Comparison of ENCODE assay signal across 18 cellular contexts in genomic region chr15:38374477-38374876, GRCh38.
"Had no signal": no experiment of that assay in that cellular context is flagged by ENCODE, and none has a peak within 500 bp of the region (broad histone marks: within the 10 kb centered on the region; RNA-seq: fewer than 3 reads in every experiment).

No MANE protein-coding gene starts in this region.

- H3K27me3 ChIP-seq: suprapubic skin had no signal

- H3K36me3 ChIP-seq: neutrophil, spleen, suprapubic skin had no signal

- ATAC-seq: left colon; naive thymus-derived CD4-positive, alpha-beta T cell; T-cell had no signal

- DNase-seq: activated CD4-positive, alpha-beta T cell treated with anti-CD3 and anti-CD28 coated beads for 1 hour; activated CD4-positive, alpha-beta T cell treated with anti-CD3 and anti-CD28 coated beads, Interleukin-2, amount 50 U/mL, for 4 hours; activated naive CD4-positive, alpha-beta T cell treated with anti-CD3 and anti-CD28 coated beads, Interleukin-2, amount 10 ng/mL, durations not matched to agents 7 days and 5 days; caudate nucleus; left colon; mammary epithelial cell; naive thymus-derived CD4-positive, alpha-beta T cell; posterior cingulate gyrus; spleen; T-cell; T-helper 9 cell; trophoblast cell had no signal

- H3K9me3 ChIP-seq: neutrophil, spleen, suprapubic skin had no signal

- H3K4me1 Mint-ChIP-seq: activated naive CD4-positive, alpha-beta T cell treated with anti-CD3 and anti-CD28 coated beads, Interleukin-2, amount 10 ng/mL, durations not matched to agents 7 days and 5 days; naive thymus-derived CD4-positive, alpha-beta T cell; T-cell had no signal

- H3K27ac ChIP-seq: coronary artery, neutrophil, SK-N-MC, spleen, suprapubic skin, VCaP had no signal

- H3K9me3 Mint-ChIP-seq: activated naive CD4-positive, alpha-beta T cell treated with anti-CD3 and anti-CD28 coated beads, Interleukin-2, amount 10 ng/mL, durations not matched to agents 7 days and 5 days; stimulated activated naive CD8-positive, alpha-beta T cell treated with anti-CD3 and anti-CD28 coated beads, Interleukin-15, Interleukin-2, amounts not matched to agents 100 ng/mL and 50 ng/mL, for 24 hours had no signal

- H3K36me3 Mint-ChIP-seq: activated naive CD4-positive, alpha-beta T cell treated with anti-CD3 and anti-CD28 coated beads, Interleukin-2, amount 10 ng/mL, durations not matched to agents 7 days and 5 days; naive thymus-derived CD4-positive, alpha-beta T cell; T-cell had no signal

- H3K4me3 ChIP-seq: coronary artery, SK-N-MC, spleen, suprapubic skin had no signal

- H3K4me3 Mint-ChIP-seq: activated naive CD4-positive, alpha-beta T cell treated with anti-CD3 and anti-CD28 coated beads, Interleukin-2, amount 10 ng/mL, durations not matched to agents 7 days and 5 days; naive thymus-derived CD4-positive, alpha-beta T cell; stimulated activated naive CD8-positive, alpha-beta T cell treated with anti-CD3 and anti-CD28 coated beads, Interleukin-15, Interleukin-2, amounts not matched to agents 100 ng/mL and 50 ng/mL, for 24 hours; T-cell had no signal

- H3K27ac Mint-ChIP-seq: activated naive CD4-positive, alpha-beta T cell treated with anti-CD3 and anti-CD28 coated beads, Interleukin-2, amount 10 ng/mL, durations not matched to agents 7 days and 5 days; naive thymus-derived CD4-positive, alpha-beta T cell; stimulated activated naive CD8-positive, alpha-beta T cell treated with anti-CD3 and anti-CD28 coated beads, Interleukin-15, Interleukin-2, amounts not matched to agents 100 ng/mL and 50 ng/mL, for 24 hours; T-cell had no signal
